8 cellular contexts compared by ENCODE assay signal in the genomic region with DNA sequence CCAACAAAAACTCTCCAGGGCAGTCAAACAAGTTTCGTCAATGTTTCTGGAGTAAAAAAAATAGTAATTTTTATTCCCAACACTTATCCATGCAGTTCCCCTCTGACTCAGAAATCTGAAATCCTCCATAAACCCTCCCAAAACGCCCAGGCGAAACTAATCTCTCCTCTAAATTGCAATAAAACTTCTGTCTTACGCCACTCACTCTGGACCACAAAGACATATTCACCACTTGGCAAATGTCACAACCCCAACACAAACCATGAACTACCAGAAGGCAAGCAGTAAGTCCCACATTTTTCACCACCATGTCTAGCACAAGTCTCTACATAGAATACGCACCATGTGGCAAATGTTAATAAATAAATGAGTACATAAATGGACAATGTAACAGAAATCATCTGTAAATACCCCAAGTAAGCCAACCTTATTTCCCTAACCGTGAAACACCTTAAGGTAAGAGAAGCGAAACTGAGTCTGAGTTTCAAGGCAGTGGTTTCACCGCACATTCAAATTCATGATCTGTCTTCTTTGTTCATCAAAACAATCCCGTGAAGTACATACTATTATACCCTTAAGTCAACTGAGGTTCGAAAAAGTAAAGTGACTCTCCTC. TPM values are rescaled to one million over a fixed set of nuclear protein-coding genes. Genes with fewer than 3 reads are reported as not detected.
A peak's percentile ranks its signal among the peaks of the same experiment; 100 is the strongest.
DNase-seq lines count a peak whose midpoint lies in the region; ATAC-seq and TF ChIP-seq lines count a peak whose summit lies in the region.

No MANE protein-coding gene starts in this region.

- H3K4me3 Mint-ChIP-seq in brain: peak overlapping the region; percentile 99 to 100 (median 99)

- peak overlapping the region; percentile 86 for H3K4me2 ChIP-seq in osteoblast (ENCODE audit: insufficient read depth, low read length)

- DNase-seq in GM06990 (ENCODE audit: extremely low read depth, insufficient read length) (peak; percentile 36), osteoblast (ENCODE audit: insufficient read length, low spot score, missing footprints) (peak; percentile 84), NCI-H2029 (lab: John Stamatoyannopoulos, UW) (no peak), DMS53 treated with DMSO at 0.1 percent for 48 hours (lab: John Stamatoyannopoulos, UW; ENCODE audit: unreplicated experiment) (no peak), mucosa of descending colon (no peak)

- no peaks in the 10 kb centered on the region for H3K36me3 ChIP-seq in GM06990 (ENCODE audit: control insufficient read depth, insufficient read depth, low read length)
- no peaks in the 10 kb centered on the region for H3K36me3 ChIP-seq in HUES48 (ENCODE audit: control insufficient read depth, insufficient read depth, low read length)
- no peaks in the 10 kb centered on the region for H3K36me3 ChIP-seq in osteoblast (ENCODE audit: insufficient read depth, low read length)
- H3K36me3 ChIP-seq in mucosa of descending colon (ENCODE audit: low read depth): no peaks in the 10 kb centered on the region

- H3K9me3 ChIP-seq in HUES48 (ENCODE audit: control insufficient read depth, insufficient read depth, low read length) (no peaks in the 10 kb centered on the region), osteoblast (ENCODE audit: low read depth, low read length) (no peaks in the 10 kb centered on the region), mucosa of descending colon (no peaks in the 10 kb centered on the region)

- TF ChIP-seq CTCF in GM06990 (IDR thresholded peaks at IDR 0.05; ENCODE audit: insufficient read depth, low read length, poor library complexity, severe bottlenecking): no peak
- TF ChIP-seq CTCF in brain (conservative IDR thresholded peaks at IDR 0.05): no peak
- no peak for TF ChIP-seq CTCF in osteoblast (IDR thresholded peaks at IDR 0.05; ENCODE audit: extremely low read depth, low read depth, low read length)
- TF ChIP-seq CTCF in mucosa of descending colon (IDR thresholded peaks at IDR 0.05): no peak

- no peak overlapping the region for H3K27ac ChIP-seq in HUES48 (ENCODE audit: low read depth, low read length)
- H3K27ac ChIP-seq in osteoblast (ENCODE audit: low read depth, low read length): peak overlapping the region; percentile 57

- peak overlapping the region; percentile 7 to 99 (median 99) for H3K27ac Mint-ChIP-seq in brain

- peaks cover 43% of the 10 kb centered on the region for H3K36me3 Mint-ChIP-seq in brain

- peaks cover 70% of the 10 kb centered on the region for H3K4me1 Mint-ChIP-seq in brain

- intact Hi-C loops in mucosa of descending colon (cut with DNase I, micrococcal nuclease): no loop called here

- H3K27me3 ChIP-seq in GM06990 (replicated peaks; ENCODE audit: control insufficient read depth, insufficient read depth, low read length) (no peaks in the 10 kb centered on the region), HUES48 (ENCODE audit: control insufficient read depth, insufficient read depth, low read length) (no peaks in the 10 kb centered on the region), osteoblast (ENCODE audit: insufficient read depth, low read length) (no peaks in the 10 kb centered on the region)

- H3K9ac ChIP-seq in HUES48 (ENCODE audit: low read depth, low read length): no peak overlapping the region

- peaks cover 6 to 18% (median 8%) of the 10 kb centered on the region in 5 experiments for H3K9me3 Mint-ChIP-seq in brain

- peaks cover 15% of the 10 kb centered on the region for H3K27me3 Mint-ChIP-seq in brain

- H3K79me2 ChIP-seq in osteoblast (ENCODE audit: insufficient read depth, low read length): peaks cover 65% of the 10 kb centered on the region

- H3K4me3 ChIP-seq in GM06990 (replicated peaks; ENCODE audit: low read depth, low read length) (peak overlapping the region; percentile 82), HUES48 (ENCODE audit: low read depth, low read length) (peak overlapping the region; percentile 94), osteoblast (ENCODE audit: insufficient read depth, low read length) (peak overlapping the region; percentile 98), mucosa of descending colon (no peak overlapping the region)

- H3K4me1 ChIP-seq in HUES48 (ENCODE audit: control insufficient read depth, insufficient read depth, low read length) (peaks cover 40% of the 10 kb centered on the region), osteoblast (ENCODE audit: insufficient read depth, low read length) (peaks cover 23% of the 10 kb centered on the region), mucosa of descending colon (ENCODE audit: low read depth) (peaks cover 7% of the 10 kb centered on the region)

- peaks cover 26% of the 10 kb centered on the region for H4K20me1 ChIP-seq in osteoblast (ENCODE audit: insufficient read depth, low read length)

- peak overlapping the region; percentile 28 for H2AFZ ChIP-seq in osteoblast (ENCODE audit: low read length)

- peak; percentile 33 for ATAC-seq in GM21390 (IDR thresholded peaks at IDR 0.05; ENCODE audit: unreplicated experiment)
- ATAC-seq in mucosa of descending colon: no peak

RNA-seq across cellular contexts. Expression of a gene that starts 1.6 kb away (rescaled TPM):
- 54.3 TPM for polyA plus RNA-seq in brain (ENCODE audit: insufficient read depth, low read depth, low replicate concordance)
- total RNA-seq in osteoblast (107 and 123 TPM in 2 replicates), mucosa of descending colon (10 to 100 TPM; 20.3 to 26.8 (median 20.7) TPM)

Comparison
In these comparisons a context has a peak if more than half of its experiments do, and no peak if none do; other contexts are left out.
1. DNase-seq: peak in GM06990 (single experiment) and osteoblast (single experiment); none in NCI-H2029 (single experiment), DMS53 treated with DMSO at 0.1 percent for 48 hours (single experiment) and mucosa of descending colon (0 of 3).